In the genomic region with DNA sequence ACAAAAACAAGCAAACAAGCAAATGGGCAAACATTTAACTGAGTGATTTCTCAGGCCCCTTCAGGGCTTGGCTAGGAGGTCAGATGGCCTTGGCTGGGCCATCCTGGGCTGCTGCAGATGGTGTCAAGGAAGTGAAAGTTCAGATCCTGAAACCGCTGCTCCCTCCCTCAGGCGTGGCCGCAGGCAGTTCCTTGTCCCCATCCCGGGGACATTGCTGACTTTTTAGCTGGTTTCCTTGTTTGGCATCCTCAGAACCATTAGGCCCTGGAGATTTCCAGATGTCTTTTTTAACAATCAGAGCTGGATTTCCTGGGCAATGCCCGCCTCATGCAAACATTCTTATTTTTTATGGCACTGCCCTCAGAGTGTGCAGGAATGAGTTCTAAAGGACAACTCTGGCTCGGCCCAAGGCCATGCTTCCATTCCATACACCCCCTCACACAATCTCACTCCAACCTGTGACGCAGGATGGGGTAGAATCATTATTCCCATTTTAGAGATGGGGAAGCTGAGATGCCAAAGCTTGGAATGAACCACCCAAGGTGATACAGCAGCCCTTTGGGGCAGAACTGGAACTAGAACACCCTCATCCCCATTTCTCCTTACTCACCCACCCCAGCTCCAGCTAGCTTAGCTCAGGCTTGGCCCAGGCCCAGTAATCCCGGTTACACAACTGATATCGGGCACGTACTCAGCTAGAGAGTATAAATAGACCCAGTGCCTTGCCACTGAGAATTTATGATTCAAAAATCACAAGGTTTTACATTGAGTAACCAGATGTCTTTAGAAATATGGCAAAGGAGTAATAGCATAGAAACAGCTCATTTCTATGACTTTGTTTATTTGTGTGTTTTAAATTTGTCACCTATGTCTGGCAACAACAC, we compare ENCODE assay signal across 8 cellular contexts.
A peak's percentile ranks its signal among the peaks of the same experiment; 100 is the strongest.
DNase-seq lines count a peak whose midpoint lies in the region; ATAC-seq and TF ChIP-seq lines count a peak whose summit lies in the region.

No MANE protein-coding gene starts in this region.

- H3K9me3 Mint-ChIP-seq in endodermal cell (peaks cover 2% of the 10 kb centered on the region), Calu3 (ENCODE audit: low read depth, unreplicated experiment) (no peaks in the 10 kb centered on the region)

- H3K36me3 ChIP-seq in endodermal cell (ENCODE audit: control insufficient read depth, insufficient read depth, low read length) (no peaks in the 10 kb centered on the region), muscle layer of duodenum (ENCODE audit: control insufficient read depth in 1 of 2, insufficient read depth in 2 of 2, low read length in 2 of 2) (no peaks in the 10 kb centered on the region)

- H3K27ac ChIP-seq in endodermal cell (ENCODE audit: low read depth, low read length) (no peak overlapping the region), muscle layer of duodenum (ENCODE audit: low read length) (peak overlapping the region; percentile 70)

- H3K9ac ChIP-seq in endodermal cell (ENCODE audit: extremely low read depth, low read length, poor library complexity, severe bottlenecking): no peak overlapping the region

- H3K4me3 Mint-ChIP-seq in endodermal cell: no peak overlapping the region
- no peak overlapping the region for H3K4me3 Mint-ChIP-seq in Calu3 (ENCODE audit: low read depth, unreplicated experiment)

- H3K36me3 Mint-ChIP-seq in endodermal cell (ENCODE audit: low read depth) (no peaks in the 10 kb centered on the region), Calu3 (ENCODE audit: insufficient read depth, unreplicated experiment) (no peaks in the 10 kb centered on the region)

- no peaks in the 10 kb centered on the region for H3K27me3 Mint-ChIP-seq in endodermal cell (ENCODE audit: insufficient read depth)
- no peaks in the 10 kb centered on the region for H3K27me3 Mint-ChIP-seq in Calu3 (ENCODE audit: unreplicated experiment)

- H3K27ac Mint-ChIP-seq in endodermal cell (peak overlapping the region; percentile 13), Calu3 (ENCODE audit: unreplicated experiment) (no peak overlapping the region)

- H3K27me3 ChIP-seq in endodermal cell (ENCODE audit: control insufficient read depth, insufficient read depth, low read length, poor library complexity, severe bottlenecking): no peaks in the 10 kb centered on the region
- H3K27me3 ChIP-seq in muscle layer of duodenum (ENCODE audit: low read depth, low read length): no peaks in the 10 kb centered on the region

- peaks cover 10% of the 10 kb centered on the region for H3K4me1 Mint-ChIP-seq in endodermal cell
- peaks cover 24% of the 10 kb centered on the region for H3K4me1 Mint-ChIP-seq in Calu3 (ENCODE audit: low read depth, unreplicated experiment)

- 89 to 93% methylated on average over 8 to 10 of the region's 10 CpGs for WGBS in endodermal cell (ENCODE audit: insufficient coverage in 1 of 2, insufficient read length in 1 of 2), 2 experiments

- DNase-seq in AG09309 (ENCODE audit: low read depth): peak; percentile 71
- DNase-seq in MV-4-11 (lab: John Stamatoyannopoulos, UW): peak; percentile 94
- DNase-seq in endodermal cell: no peak
- no peak for DNase-seq in Calu3
- no peak for DNase-seq in NCI-H2029 (lab: John Stamatoyannopoulos, UW)

- no TSS peak for BruUV-seq in Calu3 (replicated peaks; lab: Mats Ljungman, UMichigan)

- H3K9me3 ChIP-seq in endodermal cell (ENCODE audit: control insufficient read depth, low read length) (no peaks in the 10 kb centered on the region), muscle layer of duodenum (ENCODE audit: control insufficient read depth in 1 of 2, low read length in 2 of 2) (no peaks in the 10 kb centered on the region)

- intact Hi-C loops in Calu3 (cut with micrococcal nuclease; ENCODE audit: unreplicated experiment): no loop called here

- H3K4me1 ChIP-seq in endodermal cell (ENCODE audit: control insufficient read depth, insufficient read depth, low read length): no peaks in the 10 kb centered on the region
- peaks cover 7 to 8% of the 10 kb centered on the region in 2 donors for H3K4me1 ChIP-seq in muscle layer of duodenum (ENCODE audit: control insufficient read depth in 1 of 2, insufficient read depth in 2 of 2, low read length in 2 of 2)

- CTCF ChIA-PET in Calu3 (lab: Charles Lee): interaction anchor here (0.9 to 1.1 kb wide), 5 partner anchors 11 to 49 kb away, joined by 3 to 5 read pairs (median 3); no protein-coding TSS in a partner anchor

- H3K4me3 ChIP-seq in AG09309 (ENCODE audit: control insufficient read depth, low read depth, low read length): no peak overlapping the region
- no peak overlapping the region for H3K4me3 ChIP-seq in endodermal cell (ENCODE audit: low read length)
- H3K4me3 ChIP-seq in muscle layer of duodenum (ENCODE audit: low read depth in 1 of 2, low read length in 2 of 2): peak overlapping the region in 1 of 2 donors; percentile 2

- ATAC-seq in GM21825 (IDR thresholded peaks at IDR 0.05; ENCODE audit: unreplicated experiment) (no peak), GM21576 (IDR thresholded peaks at IDR 0.05; ENCODE audit: unreplicated experiment) (no peak)

- TF ChIP-seq CTCF in AG09309 (IDR thresholded peaks at IDR 0.05; ENCODE audit: control insufficient read depth, insufficient read depth, low read depth, low read length, missing control alignments): no peak
- TF ChIP-seq CTCF in endodermal cell (conservative IDR thresholded peaks at IDR 0.05): no peak
- no peak for TF ChIP-seq CTCF in Calu3 (IDR thresholded peaks at IDR 0.05; ENCODE audit: unreplicated experiment)

Comparison
In these comparisons a context has a peak if more than half of its experiments do, and no peak if none do; other contexts are left out.
1. DNase-seq: peak in AG09309 (single experiment) and MV-4-11 (single experiment); none in endodermal cell (single experiment), Calu3 (single experiment) and NCI-H2029 (single experiment).